Comparison of ENCODE assay signal across 17 cellular contexts in the genomic region with DNA sequence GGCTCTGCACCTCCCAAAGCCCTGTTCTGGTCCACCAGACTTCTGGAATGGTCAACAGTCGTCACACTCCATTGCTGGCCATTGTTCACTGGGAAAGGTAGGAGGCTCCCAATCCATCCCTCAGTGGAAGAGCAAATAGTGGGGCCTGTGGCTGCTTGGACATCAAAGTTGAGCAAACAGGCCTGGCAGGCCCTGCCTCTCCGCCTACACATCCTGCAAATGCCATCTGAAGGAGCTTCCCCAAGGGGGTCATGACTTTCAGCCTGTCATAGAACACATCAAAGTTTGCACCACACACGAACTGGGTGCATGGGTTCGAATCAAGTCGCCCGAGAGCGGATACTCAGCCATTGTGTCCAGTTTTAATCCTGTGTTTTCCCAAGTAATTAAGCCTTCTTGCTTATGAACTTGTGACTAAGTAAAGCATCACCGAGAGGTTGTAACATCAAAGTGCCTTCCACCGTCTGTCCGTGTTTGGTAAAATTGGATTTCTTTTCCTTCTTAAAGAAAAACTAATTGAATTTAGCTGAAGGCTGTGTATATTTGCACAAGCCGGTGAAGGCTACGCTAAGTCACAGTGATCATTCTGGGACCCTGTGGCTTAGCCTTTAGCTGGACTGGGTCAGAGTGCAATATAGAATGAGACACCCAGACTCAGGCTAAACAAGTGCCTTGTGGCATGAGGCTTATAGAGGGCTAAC.
"Had no signal": no experiment of that assay in that cellular context is flagged by ENCODE, and none has a peak within 500 bp of the region (broad histone marks: within the 10 kb centered on the region; RNA-seq: fewer than 3 reads in every experiment).

No MANE protein-coding gene starts in this region.

- H3K36me3 ChIP-seq: prostate gland had no signal

- H3K4me1 ChIP-seq: prostate gland had no signal

- H3K9me3 ChIP-seq: gastroesophageal sphincter, mucosa of descending colon, prostate gland, sigmoid colon had no signal

- H3K27ac ChIP-seq: gastroesophageal sphincter, prostate gland, sigmoid colon had no signal

- H3K4me3 ChIP-seq: gastroesophageal sphincter, mucosa of descending colon, prostate gland, sigmoid colon had no signal

- ATAC-seq: activated CD4-positive, alpha-beta T cell treated with anti-CD3 and anti-CD28 coated beads for 36 hours; gastroesophageal sphincter; left lobe of liver; mucosa of descending colon; natural killer cell treated with Interleukin-12 subunit alpha and Interleukin-12 subunit beta and Interleukin-15 and Interleukin-18, amount 100 ng/mL, for 72 hours had no signal

- H3K27me3 ChIP-seq: gastroesophageal sphincter, sigmoid colon had no signal

- DNase-seq: activated CD4-positive, alpha-beta memory T cell treated with anti-CD3 and anti-CD28 coated beads, Interleukin-2, amount 10 ng/mL, durations not matched to agents 7 days and 5 days; activated CD4-positive, alpha-beta T cell treated with anti-CD3 and anti-CD28 coated beads for 36 hours; activated gamma-delta T cell; amygdala; cortex of kidney; effector memory CD4-positive, alpha-beta T cell; hippocampal formation; mammary epithelial cell; mucosa of descending colon; occipital lobe; sigmoid colon; stimulated activated CD4-positive, alpha-beta T cell treated with anti-CD3 and anti-CD28 coated beads, Interleukin-2, amount 100 ng/mL, for 24 hours; stimulated activated naive CD4-positive, alpha-beta T cell treated with Interleukin-2 at 50 U/mL for 16 hours had no signal
